ENCODE assay signal across 20 cellular contexts in genomic region chr16:89146211-89147005, GRCh38. TPM values are rescaled to one million over a fixed set of nuclear protein-coding genes. Genes with fewer than 3 reads are reported as not detected.
A peak's percentile ranks its signal among the peaks of the same experiment; 100 is the strongest.
DNase-seq lines count a peak whose midpoint lies in the region; ATAC-seq and TF ChIP-seq lines count a peak whose summit lies in the region.
"Had no signal": no experiment of that assay in that cellular context is flagged by ENCODE, and none has a peak within 500 bp of the region (broad histone marks: within the 10 kb centered on the region; RNA-seq: fewer than 3 reads in every experiment).

No MANE protein-coding gene starts in this region.

- H3K9me3 Mint-ChIP-seq in activated CD4-positive, alpha-beta T cell treated with anti-CD3 and anti-CD28 coated beads for 36 hours (ENCODE audit: low read depth) = peaks cover 5% of the 10 kb centered on the region
- no peaks in the 10 kb centered on the region for H3K9me3 Mint-ChIP-seq in central memory CD8-positive, alpha-beta T cell

- H3K27me3 Mint-ChIP-seq in activated CD4-positive, alpha-beta T cell treated with anti-CD3 and anti-CD28 coated beads for 36 hours = no peaks in the 10 kb centered on the region
- H3K27me3 Mint-ChIP-seq in central memory CD8-positive, alpha-beta T cell = no peaks in the 10 kb centered on the region

- H3K36me3 ChIP-seq in BE2C = peaks cover 24% of the 10 kb centered on the region
- no peaks in the 10 kb centered on the region for H3K36me3 ChIP-seq in mucosa of descending colon (ENCODE audit: low read depth)
- peaks cover 24 to 38% of the 10 kb centered on the region in 2 donors for H3K36me3 ChIP-seq in thyroid gland
- H3K36me3 ChIP-seq in testis (ENCODE audit: low read depth, missing control alignments) = no peaks in the 10 kb centered on the region

- peak overlapping the region; percentile 70 for H3K27ac Mint-ChIP-seq in activated CD4-positive, alpha-beta T cell treated with anti-CD3 and anti-CD28 coated beads for 36 hours
- H3K27ac Mint-ChIP-seq in central memory CD8-positive, alpha-beta T cell (ENCODE audit: low read depth) = peak overlapping the region; percentile 67

- H3K36me3 Mint-ChIP-seq in activated CD4-positive, alpha-beta T cell treated with anti-CD3 and anti-CD28 coated beads for 36 hours (ENCODE audit: low read depth) = peaks cover 43% of the 10 kb centered on the region
- peaks cover 9% of the 10 kb centered on the region for H3K36me3 Mint-ChIP-seq in central memory CD8-positive, alpha-beta T cell (ENCODE audit: insufficient read depth)

- H3K4me1 ChIP-seq in BE2C = peaks cover 13% of the 10 kb centered on the region
- no peaks in the 10 kb centered on the region for H3K4me1 ChIP-seq in mucosa of descending colon (ENCODE audit: low read depth)
- no peaks in the 10 kb centered on the region for H3K4me1 ChIP-seq in thyroid gland
- no peaks in the 10 kb centered on the region for H3K4me1 ChIP-seq in testis

- no peak for ATAC-seq in activated CD4-positive, alpha-beta T cell treated with anti-CD3 and anti-CD28 coated beads for 36 hours
- no peak for ATAC-seq in central memory CD8-positive, alpha-beta T cell (replicated peaks; ENCODE audit: extremely low read depth, poor library complexity, severe bottlenecking)
- no peak for ATAC-seq in mucosa of descending colon
- ATAC-seq: PC-3 had no signal

- H3K9me3 ChIP-seq in BE2C (no peaks in the 10 kb centered on the region), mucosa of descending colon (peaks cover 3% of the 10 kb centered on the region), thyroid gland (no peaks in the 10 kb centered on the region), testis (no peaks in the 10 kb centered on the region)

- POLR2A ChIA-PET in activated CD4-positive, alpha-beta T cell treated with anti-CD3 and anti-CD28 coated beads for 36 hours (lab: Charles Lee) = no interaction called here

- no peak for TF ChIP-seq CTCF in BE2C (IDR thresholded peaks at IDR 0.05; ENCODE audit: low read depth, low read length)
- no peak for TF ChIP-seq CTCF in mucosa of descending colon (IDR thresholded peaks at IDR 0.05)
- no peak for TF ChIP-seq CTCF in thyroid gland (IDR thresholded peaks at IDR 0.05)
- TF ChIP-seq CTCF in testis (IDR thresholded peaks at IDR 0.05) = no peak

- TF ChIP-seq POLR2A in thyroid gland (IDR thresholded peaks at IDR 0.05) = no peak
- TF ChIP-seq POLR2A in testis (IDR thresholded peaks at IDR 0.05) = no peak

- H3K27me3 ChIP-seq in BE2C = no peaks in the 10 kb centered on the region
- H3K27me3 ChIP-seq in thyroid gland = no peaks in the 10 kb centered on the region
- H3K27me3 ChIP-seq in testis = no peaks in the 10 kb centered on the region

- H3K27ac ChIP-seq in thyroid gland (no peak overlapping the region), testis (no peak overlapping the region)

- DNase-seq in activated CD4-positive, alpha-beta T cell treated with anti-CD3 and anti-CD28 coated beads for 36 hours = no peak
- DNase-seq in activated CD4-positive, alpha-beta T cell treated with anti-CD3 and anti-CD28 coated beads for 1 hour = no peak
- peak; percentile 7 for DNase-seq in BE2C
- DNase-seq in central memory CD8-positive, alpha-beta T cell (ENCODE audit: low spot score in 2 of 2) = no peak
- peak in 2 of 3 donors; percentile 14 to 33 for DNase-seq in mucosa of descending colon
- no peak for DNase-seq in NCI-H146 (lab: John Stamatoyannopoulos, UW)
- DNase-seq in thyroid gland = no peak
- DNase-seq in testis = no peak
- DNase-seq: C1 segment of cervical spinal cord; COR-L47; DMS153; EL; HCEC 1CT; MM.1S; NCI-H1105; NCI-H187; NCI-H69; NK-92 treated with Interleukin-12 subunit alpha and Interleukin-12 subunit beta, amount 100 ng/mL, for 24 hours; PC-3 had no signal

- no peak overlapping the region for H3K4me3 Mint-ChIP-seq in activated CD4-positive, alpha-beta T cell treated with anti-CD3 and anti-CD28 coated beads for 36 hours
- H3K4me3 Mint-ChIP-seq in central memory CD8-positive, alpha-beta T cell = no peak overlapping the region

- 97 to 98% methylated on average over 18 to 21 of the region's 21 CpGs for WGBS in thyroid gland, 2 donors
- 96 to 99% methylated on average over 15 to 21 of the region's 21 CpGs for WGBS in testis, 2 donors

- no peaks in the 10 kb centered on the region for H3K4me1 Mint-ChIP-seq in activated CD4-positive, alpha-beta T cell treated with anti-CD3 and anti-CD28 coated beads for 36 hours
- H3K4me1 Mint-ChIP-seq in central memory CD8-positive, alpha-beta T cell = no peaks in the 10 kb centered on the region

- intact Hi-C loops in activated CD4-positive, alpha-beta T cell treated with anti-CD3 and anti-CD28 coated beads for 36 hours (cut with DNase I, micrococcal nuclease) = no loop called here
- intact Hi-C loops in mucosa of descending colon (cut with DNase I, micrococcal nuclease) = no loop called here
- intact Hi-C loops in thyroid gland (cut with DNase I) = no loop called here
- intact Hi-C loops in testis (cut with DNase I; ENCODE audit: low total_unique reads) = no loop called here

- no peak overlapping the region for H3K4me3 ChIP-seq in BE2C (ENCODE audit: low read depth, low read length)
- no peak overlapping the region for H3K4me3 ChIP-seq in mucosa of descending colon
- H3K4me3 ChIP-seq in thyroid gland (replicated peaks in 1 of 3) = no peak overlapping the region
- no peak overlapping the region for H3K4me3 ChIP-seq in testis

- CTCF ChIA-PET in activated CD4-positive, alpha-beta T cell treated with anti-CD3 and anti-CD28 coated beads for 36 hours (lab: Charles Lee) = no interaction called here

RNA-seq across cellular contexts. Expression of gene CDH15, which starts 25.1 kb away (rescaled TPM):
- total RNA-seq in activated CD4-positive, alpha-beta T cell treated with anti-CD3 and anti-CD28 coated beads for 36 hours = not detected
- not detected for polyA plus RNA-seq in BE2C (2012; ENCODE audit: insufficient read depth, insufficient read length, low read depth)
- total RNA-seq in mucosa of descending colon (not detected), thyroid gland (not detected), testis (1 to 10 TPM; 2.1 to 3.0 TPM)
- 1.4 TPM for polyA plus RNA-seq in testis (ENCODE audit: insufficient read depth, low read depth, low replicate concordance)
- total RNA-seq: A172 had no signal

RNA-seq across cellular contexts. Expression of gene ACSF3, which starts 52.8 kb away (rescaled TPM):
- total RNA-seq in activated CD4-positive, alpha-beta T cell treated with anti-CD3 and anti-CD28 coated beads for 36 hours = 10 to 100 TPM; 39.7 to 41.7 TPM
- polyA plus RNA-seq in BE2C (2012; ENCODE audit: insufficient read depth, insufficient read length, low read depth) = 27.6 TPM
- total RNA-seq in mucosa of descending colon = 10 to 100 TPM; 44.7 to 77.8 (median 49.6) TPM
- 10 to 100 TPM; 30.1 to 51.2 (median 33.4) TPM for total RNA-seq in thyroid gland
- 10 to 100 TPM; 61.0 to 70.1 TPM for total RNA-seq in testis
- 30.3 TPM for polyA plus RNA-seq in testis (ENCODE audit: insufficient read depth, low read depth, low replicate concordance)

RNA-seq across cellular contexts. Expression of gene SLC22A31, which starts 53.9 kb away (rescaled TPM):
- 1 to 10 TPM in 1 of 2 experiments, under 1 TPM in 1; 0.49 to 1.3 TPM for total RNA-seq in activated CD4-positive, alpha-beta T cell treated with anti-CD3 and anti-CD28 coated beads for 36 hours
- not detected for polyA plus RNA-seq in BE2C (2012; ENCODE audit: insufficient read depth, insufficient read length, low read depth)
- total RNA-seq in mucosa of descending colon = 1 to 10 TPM in 2 of 3 donors, under 1 TPM in 1; 0.35 to 1.8 (median 1.1) TPM
- under 1 TPM in 1 of 4 donors, not detected in 3; 0.54 TPM for total RNA-seq in thyroid gland
- 1 to 10 TPM; 3.9 to 8.2 TPM for total RNA-seq in testis
- 6.2 TPM for polyA plus RNA-seq in testis (ENCODE audit: insufficient read depth, low read depth, low replicate concordance)
- total RNA-seq: A172 had no signal

Comparison
In these comparisons a context has a peak if more than half of its experiments do, and no peak if none do; other contexts are left out.
1. DNase-seq: peak in BE2C (single experiment) and mucosa of descending colon (2 of 3); none in activated CD4-positive, alpha-beta T cell treated with anti-CD3 and anti-CD28 coated beads for 36 hours (single experiment), activated CD4-positive, alpha-beta T cell treated with anti-CD3 and anti-CD28 coated beads for 1 hour (single experiment), central memory CD8-positive, alpha-beta T cell (0 of 2), NCI-H146 (single experiment), thyroid gland (0 of 2) and testis (single experiment).